Comparison of ENCODE assay signal across 8 cellular contexts in the genomic region with DNA sequence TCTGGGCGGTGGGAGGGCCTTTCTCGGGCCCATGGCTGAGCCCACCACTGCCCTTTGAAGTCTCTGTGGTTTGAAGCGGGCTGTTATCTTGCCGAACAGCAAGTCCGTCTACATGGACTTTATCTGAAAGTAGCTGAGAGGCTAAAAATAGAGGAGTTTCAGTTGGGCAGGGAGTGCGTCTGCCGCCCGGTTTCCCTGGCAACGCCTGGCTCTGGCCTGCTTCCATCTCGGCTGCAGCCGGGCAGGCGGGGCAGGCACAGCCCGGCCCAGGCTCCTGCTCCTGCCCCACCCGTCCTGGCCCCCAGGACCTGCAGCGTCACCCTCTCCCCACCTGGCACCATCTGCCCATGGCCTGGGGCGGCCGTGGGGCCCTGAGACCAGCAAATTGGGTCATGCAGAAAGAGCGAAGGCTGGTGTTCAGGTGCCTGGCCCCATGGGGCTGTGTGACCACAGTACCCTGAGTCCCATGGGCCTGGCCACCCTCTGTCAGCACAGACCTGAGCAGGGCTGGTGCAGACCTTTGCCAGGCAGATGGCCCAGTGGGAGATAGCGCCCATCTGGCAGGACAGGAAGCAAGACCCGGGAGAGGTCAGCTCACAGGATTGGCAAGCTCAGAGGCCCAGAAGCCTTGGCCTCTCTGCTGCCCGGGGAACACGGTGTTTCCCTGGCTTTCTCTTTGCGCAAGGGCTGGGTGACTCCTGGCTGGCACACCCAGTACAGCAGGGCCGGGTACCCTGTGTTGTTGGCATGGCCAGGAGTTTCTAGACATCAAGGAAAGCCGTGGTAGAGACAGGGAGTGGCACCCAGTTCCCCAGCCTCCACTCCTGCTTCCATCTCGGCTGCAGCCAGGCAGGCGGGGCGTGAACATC.
DNase-seq lines count a peak whose midpoint lies in the region; ATAC-seq, FAIRE-seq and TF ChIP-seq lines count a peak whose summit lies in the region.

No MANE protein-coding gene starts in this region.

- H3K36me3 ChIP-seq in pancreas: no peaks in the 10 kb centered on the region

- no peak for FAIRE-seq in pancreas (lab: Jason Lieb, UNC)

- peak overlapping the region; percentile 77 to 84 (median 80) for H3K27ac ChIP-seq in pancreas

- no peaks in the 10 kb centered on the region for H3K27me3 Mint-ChIP-seq in activated T-cell treated with anti-CD3 and anti-CD28 coated beads, Interleukin-2, amount 50 U/mL, for 72 hours (ENCODE audit: low read depth)
- peaks cover 8% of the 10 kb centered on the region for H3K27me3 Mint-ChIP-seq in activated CD8-positive, alpha-beta memory T cell treated with anti-CD3 and anti-CD28 coated beads, Interleukin-2, amount 10 ng/mL, durations not matched to agents 7 days and 5 days

- no peaks in the 10 kb centered on the region for H3K9me3 Mint-ChIP-seq in activated T-cell treated with anti-CD3 and anti-CD28 coated beads, Interleukin-2, amount 50 U/mL, for 72 hours
- H3K9me3 Mint-ChIP-seq in activated CD8-positive, alpha-beta memory T cell treated with anti-CD3 and anti-CD28 coated beads, Interleukin-2, amount 10 ng/mL, durations not matched to agents 7 days and 5 days (ENCODE audit: low read depth): no peaks in the 10 kb centered on the region

- WGBS in pancreas, 2 donors: 13 to 14% methylated on average over 28 of the region's 28 CpGs

- H3K4me1 Mint-ChIP-seq in activated T-cell treated with anti-CD3 and anti-CD28 coated beads, Interleukin-2, amount 50 U/mL, for 72 hours (ENCODE audit: low read depth): peaks cover 13% of the 10 kb centered on the region
- H3K4me1 Mint-ChIP-seq in activated CD8-positive, alpha-beta memory T cell treated with anti-CD3 and anti-CD28 coated beads, Interleukin-2, amount 10 ng/mL, durations not matched to agents 7 days and 5 days: peaks cover 8% of the 10 kb centered on the region

- H3K4me3 Mint-ChIP-seq in activated T-cell treated with anti-CD3 and anti-CD28 coated beads, Interleukin-2, amount 50 U/mL, for 72 hours: no peak overlapping the region
- no peak overlapping the region for H3K4me3 Mint-ChIP-seq in activated CD8-positive, alpha-beta memory T cell treated with anti-CD3 and anti-CD28 coated beads, Interleukin-2, amount 10 ng/mL, durations not matched to agents 7 days and 5 days

- DNase-seq in activated T-cell treated with anti-CD3 and anti-CD28 coated beads, Interleukin-2, amount 50 U/mL, for 1 hour: peak; percentile 14
- no peak for DNase-seq in activated T-cell treated with anti-CD3 and anti-CD28 coated beads, Interleukin-2, amount 50 U/mL, for 72 hours
- DNase-seq in NB4 (ENCODE audit: low read depth): peak; percentile 81
- DNase-seq in activated CD8-positive, alpha-beta memory T cell treated with anti-CD3 and anti-CD28 coated beads, Interleukin-2, amount 10 ng/mL, durations not matched to agents 7 days and 5 days: peak; percentile 35
- DNase-seq in glomerular visceral epithelial cell (ENCODE audit: extremely low spot score): peak; percentile 54
- peak; percentile 84 to 96 (median 88) for DNase-seq in pancreas
- DNase-seq in NCI-H146 treated with DMSO at 0.1 percent for 48 hours (lab: John Stamatoyannopoulos, UW; ENCODE audit: unreplicated experiment): no peak
- DNase-seq in NCI-H2107 (lab: John Stamatoyannopoulos, UW): no peak

- H3K36me3 Mint-ChIP-seq in activated T-cell treated with anti-CD3 and anti-CD28 coated beads, Interleukin-2, amount 50 U/mL, for 72 hours (ENCODE audit: insufficient read depth in 2 of 2): no peaks in the 10 kb centered on the region
- H3K36me3 Mint-ChIP-seq in activated CD8-positive, alpha-beta memory T cell treated with anti-CD3 and anti-CD28 coated beads, Interleukin-2, amount 10 ng/mL, durations not matched to agents 7 days and 5 days: no peaks in the 10 kb centered on the region

- TF ChIP-seq CTCF in NB4 (IDR thresholded peaks at IDR 0.05; ENCODE audit: low read depth, low read length) (no peak), pancreas (IDR thresholded peaks at IDR 0.05) (peak in 1 of 4 donors; percentile 27)

- ATAC-seq in activated T-cell treated with anti-CD3 and anti-CD28 coated beads, Interleukin-2, amount 50 U/mL, for 72 hours (replicated peaks in 1 of 2): no peak
- ATAC-seq in activated CD8-positive, alpha-beta memory T cell treated with anti-CD3 and anti-CD28 coated beads, Interleukin-2, amount 10 ng/mL, durations not matched to agents 7 days and 5 days: no peak
- ATAC-seq in pancreas: peak; percentile 88 to 94 (median 91)

- H3K27me3 ChIP-seq in pancreas: no peaks in the 10 kb centered on the region

- H3K27ac Mint-ChIP-seq in activated T-cell treated with anti-CD3 and anti-CD28 coated beads, Interleukin-2, amount 50 U/mL, for 72 hours: no peak overlapping the region
- no peak overlapping the region for H3K27ac Mint-ChIP-seq in activated CD8-positive, alpha-beta memory T cell treated with anti-CD3 and anti-CD28 coated beads, Interleukin-2, amount 10 ng/mL, durations not matched to agents 7 days and 5 days

- CTCF ChIA-PET in activated CD8-positive, alpha-beta memory T cell treated with anti-CD3 and anti-CD28 coated beads, Interleukin-2, amount 10 ng/mL, durations not matched to agents 7 days and 5 days (lab: Charles Lee): no interaction called here

- intact Hi-C loops in pancreas (cut with DNase I): no loop called here

- H3K4me1 ChIP-seq in pancreas: peaks cover 35 to 36% (median 35%) of the 10 kb centered on the region in 3 donors

- H3K4me3 ChIP-seq in NB4 (ENCODE audit: low read depth, low read length) (no peak overlapping the region), pancreas (peak overlapping the region in 2 of 4 donors; percentile 1 to 6)

- H3K9me3 ChIP-seq in pancreas: no peaks in the 10 kb centered on the region

- no peak for TF ChIP-seq POLR2A in NB4 (IDR thresholded peaks at IDR 0.05; ENCODE audit: extremely low read depth, insufficient read length)

Comparison
In these comparisons a context has a peak if more than half of its experiments do, and no peak if none do; other contexts are left out.
1. DNase-seq: peak in activated T-cell treated with anti-CD3 and anti-CD28 coated beads, Interleukin-2, amount 50 U/mL, for 1 hour (single experiment), NB4 (single experiment), activated CD8-positive, alpha-beta memory T cell treated with anti-CD3 and anti-CD28 coated beads, Interleukin-2, amount 10 ng/mL, durations not matched to agents 7 days and 5 days (single experiment), glomerular visceral epithelial cell (single experiment) and pancreas (6 of 6); none in activated T-cell treated with anti-CD3 and anti-CD28 coated beads, Interleukin-2, amount 50 U/mL, for 72 hours (0 of 2), NCI-H146 treated with DMSO at 0.1 percent for 48 hours (single experiment) and NCI-H2107 (single experiment).
2. ATAC-seq: peak in pancreas (4 of 4); none in activated T-cell treated with anti-CD3 and anti-CD28 coated beads, Interleukin-2, amount 50 U/mL, for 72 hours (0 of 2) and activated CD8-positive, alpha-beta memory T cell treated with anti-CD3 and anti-CD28 coated beads, Interleukin-2, amount 10 ng/mL, durations not matched to agents 7 days and 5 days (single experiment).